ENCODE assay signal across 8 cellular contexts in genomic region chr15:68053701-68053996, GRCh38. TPM values are rescaled to one million over a fixed set of nuclear protein-coding genes. Genes with fewer than 3 reads are reported as not detected.
DNase-seq lines count a peak whose midpoint lies in the region; ATAC-seq and TF ChIP-seq lines count a peak whose summit lies in the region.

No MANE protein-coding gene starts in this region.

- DNase-seq in T-helper 1 cell: no peak
- no peak for DNase-seq in activated CD4-positive, alpha-beta memory T cell treated with anti-CD3 and anti-CD28 coated beads, Interleukin-2, amount 10 ng/mL, durations not matched to agents 7 days and 5 days
- DNase-seq in stomach: no peak
- no peak for DNase-seq in sciatic nerve (ENCODE audit: low spot score)

- no peaks in the 10 kb centered on the region for H3K27me3 ChIP-seq in stomach

- peaks cover 0 to 44% (median 28%) of the 10 kb centered on the region in 4 donors for H3K4me1 ChIP-seq in stomach

- peak overlapping the region; percentile 92 for H3K4me3 Mint-ChIP-seq in T-helper 1 cell treated with Interleukin-12 subunit alpha and Interleukin-12 subunit beta and Interleukin-4 antibody, amounts not matched to agents 30 μg/mL and 1 μg/mL, for 36 hours
- H3K4me3 Mint-ChIP-seq in activated CD4-positive, alpha-beta memory T cell treated with anti-CD3 and anti-CD28 coated beads, Interleukin-2, amount 10 ng/mL, durations not matched to agents 7 days and 5 days: peak overlapping the region; percentile 93

- TF ChIP-seq EP300 in stomach (IDR thresholded peaks at IDR 0.05): no peak

- H3K36me3 ChIP-seq in stomach: no peaks in the 10 kb centered on the region

- H3K4me3 ChIP-seq in iPS-18c (ENCODE audit: insufficient read depth, low read depth, low read length) (peak overlapping the region; percentile 87), stomach (peak overlapping the region; percentile 93 to 98 (median 96))

- H3K9me3 ChIP-seq in iPS-18c (ENCODE audit: control insufficient read depth, insufficient read depth, low read length) (no peaks in the 10 kb centered on the region), stomach (no peaks in the 10 kb centered on the region)

- peak overlapping the region; percentile 73 for H3K27ac Mint-ChIP-seq in T-helper 1 cell treated with Interleukin-12 subunit alpha and Interleukin-12 subunit beta and Interleukin-4 antibody, amounts not matched to agents 30 μg/mL and 1 μg/mL, for 36 hours
- H3K27ac Mint-ChIP-seq in activated CD4-positive, alpha-beta memory T cell treated with anti-CD3 and anti-CD28 coated beads, Interleukin-2, amount 10 ng/mL, durations not matched to agents 7 days and 5 days: peak overlapping the region; percentile 84

- TF ChIP-seq CTCF in stomach (IDR thresholded peaks at IDR 0.05): no peak

- CTCF ChIA-PET in activated CD4-positive, alpha-beta memory T cell treated with anti-CD3 and anti-CD28 coated beads, Interleukin-2, amount 10 ng/mL, durations not matched to agents 7 days and 5 days (lab: Charles Lee): interaction anchor here (0.8 to 0.9 kb wide), 3 partner anchors 11 to 532 kb away, joined by 3 to 4 read pairs (median 3); no protein-coding TSS in a partner anchor

- peaks cover 7% of the 10 kb centered on the region for H3K27me3 Mint-ChIP-seq in T-helper 1 cell treated with Interleukin-12 subunit alpha and Interleukin-12 subunit beta and Interleukin-4 antibody, amounts not matched to agents 30 μg/mL and 1 μg/mL, for 36 hours (ENCODE audit: low read depth)
- H3K27me3 Mint-ChIP-seq in activated CD4-positive, alpha-beta memory T cell treated with anti-CD3 and anti-CD28 coated beads, Interleukin-2, amount 10 ng/mL, durations not matched to agents 7 days and 5 days: peaks cover 11% of the 10 kb centered on the region

- peaks cover 6% of the 10 kb centered on the region for H3K36me3 Mint-ChIP-seq in T-helper 1 cell treated with Interleukin-12 subunit alpha and Interleukin-12 subunit beta and Interleukin-4 antibody, amounts not matched to agents 30 μg/mL and 1 μg/mL, for 36 hours (ENCODE audit: low read depth)
- peaks cover 22% of the 10 kb centered on the region for H3K36me3 Mint-ChIP-seq in activated CD4-positive, alpha-beta memory T cell treated with anti-CD3 and anti-CD28 coated beads, Interleukin-2, amount 10 ng/mL, durations not matched to agents 7 days and 5 days (ENCODE audit: low read depth)

- TF ChIP-seq POLR2A in stomach (IDR thresholded peaks at IDR 0.05): no peak

- H3K9me3 Mint-ChIP-seq in T-helper 1 cell treated with Interleukin-12 subunit alpha and Interleukin-12 subunit beta and Interleukin-4 antibody, amounts not matched to agents 30 μg/mL and 1 μg/mL, for 36 hours: no peaks in the 10 kb centered on the region
- H3K9me3 Mint-ChIP-seq in activated CD4-positive, alpha-beta memory T cell treated with anti-CD3 and anti-CD28 coated beads, Interleukin-2, amount 10 ng/mL, durations not matched to agents 7 days and 5 days: no peaks in the 10 kb centered on the region

- H3K27ac ChIP-seq in stomach: peak overlapping the region in 4 of 5 donors; percentile 94 to 99 (median 96)

- no peak for ATAC-seq in HG03342 (IDR thresholded peaks at IDR 0.05; ENCODE audit: unreplicated experiment)
- ATAC-seq in HG03460 (IDR thresholded peaks at IDR 0.05; ENCODE audit: unreplicated experiment): no peak
- no peak for ATAC-seq in sciatic nerve

- H3K4me1 Mint-ChIP-seq in T-helper 1 cell treated with Interleukin-12 subunit alpha and Interleukin-12 subunit beta and Interleukin-4 antibody, amounts not matched to agents 30 μg/mL and 1 μg/mL, for 36 hours (ENCODE audit: low read depth): peaks cover 20% of the 10 kb centered on the region
- peaks cover 49% of the 10 kb centered on the region for H3K4me1 Mint-ChIP-seq in activated CD4-positive, alpha-beta memory T cell treated with anti-CD3 and anti-CD28 coated beads, Interleukin-2, amount 10 ng/mL, durations not matched to agents 7 days and 5 days

- POLR2A ChIA-PET in activated CD4-positive, alpha-beta memory T cell treated with anti-CD3 and anti-CD28 coated beads, Interleukin-2, amount 10 ng/mL, durations not matched to agents 7 days and 5 days (lab: Charles Lee): interaction anchor here (0.8 to 3.6 kb wide), 28 partner anchors 8 to 532 kb away, joined by 3 to 30 read pairs (median 4); partner anchors contain the start of genes CLN6, FEM1B and MAP2K5

- intact Hi-C loops in stomach (cut with DNase I; ENCODE audit: low total_unique reads): no loop called here
- intact Hi-C loops in sciatic nerve (cut with DNase I): no loop called here

- WGBS in stomach, 5 donors: 6 to 12% (median 7%) methylated on average over 7 of the region's 7 CpGs

RNA-seq across cellular contexts. Expression of gene PIAS1, which starts 0.5 kb away (rescaled TPM):
- 10 to 100 TPM; 39.1 to 43.4 TPM for total RNA-seq in activated CD4-positive, alpha-beta memory T cell treated with anti-CD3 and anti-CD28 coated beads, Interleukin-2, amount 10 ng/mL, durations not matched to agents 7 days and 5 days
- total RNA-seq in stomach (10 to 100 TPM; 38.7 to 56.6 (median 48.1) TPM), sciatic nerve (59.9 TPM)
- polyA plus RNA-seq in stomach: 10 to 100 TPM in 2 of 3 donors, 1 to 10 TPM in 1; 7.9 to 14.5 (median 12.4) TPM
